17 cellular contexts compared by ENCODE assay signal in the genomic region with DNA sequence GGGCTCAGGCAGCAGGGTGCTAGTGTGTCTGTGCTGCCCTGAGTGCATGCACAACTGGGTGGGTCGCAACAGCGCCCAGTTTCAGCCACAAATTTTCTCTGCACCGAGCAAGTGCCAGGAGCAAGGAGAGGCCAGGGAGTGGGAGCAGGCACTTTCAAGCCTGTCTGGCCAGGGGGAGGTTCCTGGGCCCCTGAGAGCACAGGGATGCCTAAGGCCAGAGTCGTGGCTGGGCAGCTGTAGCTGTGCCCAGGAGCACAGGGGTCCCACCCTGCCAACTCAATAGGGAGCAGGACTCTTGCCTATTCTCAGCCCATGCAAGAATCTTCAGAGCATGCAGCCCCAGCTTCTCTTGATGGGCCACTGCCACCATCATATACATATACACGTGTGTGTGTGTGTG.
A peak's percentile ranks its signal among the peaks of the same experiment; 100 is the strongest.
DNase-seq lines count a peak whose midpoint lies in the region; ATAC-seq, FAIRE-seq and TF ChIP-seq lines count a peak whose summit lies in the region.
"Had no signal": no experiment of that assay in that cellular context is flagged by ENCODE, and none has a peak within 500 bp of the region (broad histone marks: within the 10 kb centered on the region; RNA-seq: fewer than 3 reads in every experiment).

No MANE protein-coding gene starts in this region.

- H3K4me1 Mint-ChIP-seq in central memory CD8-positive, alpha-beta T cell: no peaks in the 10 kb centered on the region
- H3K4me1 Mint-ChIP-seq: B cell, GM23338, H9 had no signal

- H2BK120ac ChIP-seq in H1 (replicated peaks; ENCODE audit: low read depth, low read length) (no peak overlapping the region), trophoblast cell (ENCODE audit: insufficient read depth, low read length, poor library complexity) (no peak overlapping the region)

- H3K79me2 ChIP-seq in H1 (ENCODE audit: control insufficient read depth in 1 of 2, insufficient read depth in 2 of 2, low read length in 2 of 2) (no peaks in the 10 kb centered on the region), trophoblast cell (ENCODE audit: control insufficient read depth, insufficient read depth, low read length, poor library complexity) (no peaks in the 10 kb centered on the region), MM.1S (ENCODE audit: low read length) (no peaks in the 10 kb centered on the region)

- H3F3A ChIP-seq in MM.1S (ENCODE audit: insufficient read depth, low read length): no peaks in the 10 kb centered on the region

- no peaks in the 10 kb centered on the region for H3K23me2 ChIP-seq in H1 (ENCODE audit: low read depth, low read length)

- H4K12ac ChIP-seq in trophoblast cell (ENCODE audit: low read depth, low read length): no peak overlapping the region

- H3K23ac ChIP-seq in H1 (ENCODE audit: insufficient read length): no peak overlapping the region
- peak overlapping the region; percentile 53 for H3K23ac ChIP-seq in trophoblast cell (ENCODE audit: low read length)

- TF ChIP-seq CTCF in H1 (IDR thresholded peaks at IDR 0.05; ENCODE audit: control extremely low read depth in 1 of 3, insufficient read depth in 1 of 3, low read depth in 1 of 3, low read length in 3 of 3): no peak
- no peak for TF ChIP-seq CTCF in upper lobe of right lung (IDR thresholded peaks at IDR 0.05)
- TF ChIP-seq CTCF in MM.1S (IDR thresholded peaks at IDR 0.05; ENCODE audit: low read length): no peak

- intact Hi-C loops in upper lobe of right lung (cut with DNase I): no loop called here

- ATAC-seq in central memory CD8-positive, alpha-beta T cell (replicated peaks; ENCODE audit: extremely low read depth, poor library complexity, severe bottlenecking): peak; percentile 3
- ATAC-seq in upper lobe of right lung (peak; percentile 43), GM21381 (IDR thresholded peaks at IDR 0.05; ENCODE audit: unreplicated experiment) (no peak)
- ATAC-seq: GM12878, GM23338 had no signal

- peaks cover 1% of the 10 kb centered on the region for H3K36me3 Mint-ChIP-seq in central memory CD8-positive, alpha-beta T cell (ENCODE audit: insufficient read depth)

- H2BK5ac ChIP-seq in H1 (ENCODE audit: low read depth, low read length): no peak overlapping the region
- H2BK5ac ChIP-seq in trophoblast cell (ENCODE audit: low read depth, low read length, poor library complexity): no peak overlapping the region

- H3K9me3 ChIP-seq in H1 (ENCODE audit: insufficient read depth in 2 of 2, low read depth in 1 of 2, low read length in 1 of 2): no peaks in the 10 kb centered on the region
- H3K9me3 ChIP-seq in trophoblast cell (ENCODE audit: insufficient read depth, low read depth, low read length): no peaks in the 10 kb centered on the region
- no peaks in the 10 kb centered on the region for H3K9me3 ChIP-seq in upper lobe of right lung
- no peaks in the 10 kb centered on the region for H3K9me3 ChIP-seq in MM.1S (replicated peaks; ENCODE audit: insufficient read depth, low read length)

- no peak overlapping the region for H3K4me2 ChIP-seq in H1 (ENCODE audit: insufficient read depth in 1 of 2, low read depth in 2 of 2, low read length in 2 of 2)
- H3K4me2 ChIP-seq in trophoblast cell (ENCODE audit: low read length): no peak overlapping the region
- H3K4me2 ChIP-seq in MM.1S (ENCODE audit: low read depth, low read length): no peak overlapping the region
- H3K4me2 ChIP-seq: GM23338 had no signal

- no peak overlapping the region for H3K9ac ChIP-seq in H1 (replicated peaks in 1 of 4; ENCODE audit: extremely low read depth in 1 of 4, low read depth in 3 of 4, low read length in 3 of 4)
- H3K9ac ChIP-seq in trophoblast cell (ENCODE audit: low read length): no peak overlapping the region
- H3K9ac ChIP-seq in MM.1S (ENCODE audit: low read length): no peak overlapping the region

- H3K14ac ChIP-seq in H1 (ENCODE audit: insufficient read length): no peak overlapping the region
- no peak overlapping the region for H3K14ac ChIP-seq in trophoblast cell (ENCODE audit: low read length)

- no peak overlapping the region for H4K8ac ChIP-seq in H1 (ENCODE audit: extremely low read depth, insufficient read depth, low read length)
- no peak overlapping the region for H4K8ac ChIP-seq in trophoblast cell (ENCODE audit: low read depth, low read length)

- WGBS in H1 (ENCODE audit: extremely low coverage in 1 of 2, insufficient coverage in 1 of 2, insufficient read length in 1 of 2, insufficient replicate concordance in 2 of 2, low coverage in 1 of 2, low lambda C conversion rate in 2 of 2, missing lambda C conversion rate in 1 of 2), 2 experiments: 88% methylated on average over 4 of the region's 5 CpGs; no CpG with 5 or more reads in 1 of the 2 experiments
- no CpG with 5 or more reads among the region's 5 CpGs for whole genome bisulfite sequencing in trophoblast cell (ENCODE audit: extremely low coverage, insufficient coverage, insufficient read length)

- H3K4me3 Mint-ChIP-seq in central memory CD8-positive, alpha-beta T cell: no peak overlapping the region
- H3K4me3 Mint-ChIP-seq: B cell; CD4-positive, alpha-beta T cell; GM23338; H9 had no signal

- no peak overlapping the region for H3K4ac ChIP-seq in H1 (replicated peaks; ENCODE audit: insufficient read length, low read depth, low read length)
- no peak overlapping the region for H3K4ac ChIP-seq in trophoblast cell (ENCODE audit: low read depth, low read length)

- no peak overlapping the region for H4K5ac ChIP-seq in H1 (ENCODE audit: insufficient read length, low read depth, low read length)

- H2BK20ac ChIP-seq in H1 (ENCODE audit: low read length): no peak overlapping the region

- no peaks in the 10 kb centered on the region for H3K27me3 ChIP-seq in H1 (replicated peaks in 1 of 4; ENCODE audit: control insufficient read depth in 3 of 4, extremely low read depth in 1 of 4, insufficient read depth in 3 of 4, low read length in 3 of 4)
- H3K27me3 ChIP-seq in trophoblast cell (ENCODE audit: insufficient read depth, low read length): no peaks in the 10 kb centered on the region
- no peaks in the 10 kb centered on the region for H3K27me3 ChIP-seq in upper lobe of right lung
- no peaks in the 10 kb centered on the region for H3K27me3 ChIP-seq in MM.1S (replicated peaks; ENCODE audit: insufficient read depth, low read length)

- H3K9me2 ChIP-seq in MM.1S (replicated peaks; ENCODE audit: insufficient read depth, low read length): no peaks in the 10 kb centered on the region

- H3K27ac Mint-ChIP-seq in central memory CD8-positive, alpha-beta T cell (ENCODE audit: low read depth): no peak overlapping the region
- H3K27ac Mint-ChIP-seq: B cell; CD4-positive, alpha-beta T cell; GM23338; H9 had no signal

- H2AK5ac ChIP-seq in H1 (ENCODE audit: low read depth, low read length) (no peak overlapping the region), trophoblast cell (ENCODE audit: low read length) (no peak overlapping the region)

- no peak overlapping the region for H2BK15ac ChIP-seq in H1 (ENCODE audit: low read length)

- CTCF ChIA-PET in H1 (lab: Charles Lee; ENCODE audit: partially characterized antibody): no interaction called here

- H3K27me3 Mint-ChIP-seq in central memory CD8-positive, alpha-beta T cell: no peaks in the 10 kb centered on the region
- H3K27me3 Mint-ChIP-seq: B cell; CD4-positive, alpha-beta T cell had no signal

- H2BK12ac ChIP-seq in H1 (ENCODE audit: low read depth, low read length): no peak overlapping the region
- no peak overlapping the region for H2BK12ac ChIP-seq in trophoblast cell (ENCODE audit: low read length)

- H3K27ac ChIP-seq in H1 (ENCODE audit: low read depth, low read length) (no peak overlapping the region), trophoblast cell (ENCODE audit: low read depth, low read length) (no peak overlapping the region), upper lobe of right lung (no peak overlapping the region), MM.1S (ENCODE audit: low read length) (no peak overlapping the region)

- TF ChIP-seq POLR2A in H1 (IDR thresholded peaks at IDR 0.05; ENCODE audit: control extremely low read depth in 1 of 2, low read depth in 2 of 2, low read length in 2 of 2): no peak

- H3K9me3 Mint-ChIP-seq in central memory CD8-positive, alpha-beta T cell: peaks cover 35% of the 10 kb centered on the region
- H3K9me3 Mint-ChIP-seq: H9 had no signal

- H3K18ac ChIP-seq in H1 (ENCODE audit: extremely low read depth, low read length) (no peak overlapping the region), trophoblast cell (ENCODE audit: low read length) (no peak overlapping the region)

- no peak overlapping the region for H3K56ac ChIP-seq in H1 (replicated peaks; ENCODE audit: insufficient read length, low read depth, low read length)

- POLR2A ChIA-PET in H1 (lab: Charles Lee; ENCODE audit: partially characterized antibody): no interaction called here

- no peaks in the 10 kb centered on the region for H3K4me1 ChIP-seq in H1 (replicated peaks in 1 of 4; ENCODE audit: control insufficient read depth in 3 of 4, insufficient read depth in 4 of 4, low read length in 3 of 4)
- no peaks in the 10 kb centered on the region for H3K4me1 ChIP-seq in trophoblast cell (ENCODE audit: control insufficient read depth in 1 of 2, insufficient read depth in 2 of 2, low read length in 2 of 2)
- no peaks in the 10 kb centered on the region for H3K4me1 ChIP-seq in upper lobe of right lung
- no peaks in the 10 kb centered on the region for H3K4me1 ChIP-seq in MM.1S (ENCODE audit: low read length)

- H3K36me3 ChIP-seq in H1 (ENCODE audit: control insufficient read depth in 2 of 4, insufficient read depth in 4 of 4, low read length in 3 of 4) (no peaks in the 10 kb centered on the region), trophoblast cell (ENCODE audit: control insufficient read depth in 1 of 2, insufficient read depth in 2 of 2, low read length in 2 of 2) (no peaks in the 10 kb centered on the region), upper lobe of right lung (no peaks in the 10 kb centered on the region), MM.1S (replicated peaks; ENCODE audit: insufficient read depth, low read length) (no peaks in the 10 kb centered on the region)

- H3K79me1 ChIP-seq in H1 (ENCODE audit: low read depth, low read length) (no peaks in the 10 kb centered on the region), trophoblast cell (ENCODE audit: low read length) (no peaks in the 10 kb centered on the region)

- no peak for DNase-seq in central memory CD8-positive, alpha-beta T cell (ENCODE audit: low spot score in 2 of 2)
- DNase-seq in H1 (ENCODE audit: low read depth in 1 of 2, low spot score in 2 of 2) (no peak), trophoblast cell (no peak), upper lobe of right lung (peak; percentile 44), HUDEP-2 (lab: John Stamatoyannopoulos, UW; ENCODE audit: unreplicated experiment in 76 of 76) (no peak), MM.1S (no peak)
- DNase-seq: C1 segment of cervical spinal cord; Calu3; CD4-positive, alpha-beta T cell; DMS 273 treated with DMSO at 0.1 percent for 48 hours; H9 had no signal

- H2AFZ ChIP-seq in H1 (ENCODE audit: low read length): 0 out of 2 replicates have a peak overlapping the region, but pooled peaks have one; percentile 22
- no peak overlapping the region for H2AFZ ChIP-seq in trophoblast cell (ENCODE audit: insufficient read depth, low read length, poor library complexity)
- no peak overlapping the region for H2AFZ ChIP-seq in MM.1S (ENCODE audit: low read length)
- H2AFZ ChIP-seq: GM23338 had no signal

- no peak for TF ChIP-seq EP300 in H1 (IDR thresholded peaks at IDR 0.05; ENCODE audit: borderline replicate concordance in 1 of 2, low read depth in 2 of 2, low read length in 2 of 2)

- H3K4me3 ChIP-seq in H1 (ENCODE audit: extremely low read depth in 1 of 4, insufficient read depth in 2 of 4, low read depth in 3 of 4, low read length in 4 of 4): no peak overlapping the region
- H3K4me3 ChIP-seq in trophoblast cell (ENCODE audit: low read depth, low read length): no peak overlapping the region
- no peak overlapping the region for H3K4me3 ChIP-seq in upper lobe of right lung
- H3K4me3 ChIP-seq in MM.1S (ENCODE audit: low read length): no peak overlapping the region
- H3K4me3 ChIP-seq: GM12878, GM23338 had no signal

- H4K91ac ChIP-seq in H1 (replicated peaks; ENCODE audit: insufficient read length, low read length) (no peak overlapping the region), trophoblast cell (ENCODE audit: low read depth, low read length) (no peak overlapping the region)

- no peak for TF ChIP-seq RAD21 in H1 (IDR thresholded peaks at IDR 0.05 in 1 of 2, conservative IDR thresholded peaks at IDR 0.05 in 1 of 2; ENCODE audit: low read depth in 2 of 2, low read length in 2 of 2)

- no peak for FAIRE-seq in H1 (lab: Jason Lieb, UNC)
- FAIRE-seq: A204.1, GM12878, GM18507 had no signal

- no peaks in the 10 kb centered on the region for H4K20me1 ChIP-seq in H1 (replicated peaks in 1 of 2; ENCODE audit: control insufficient read depth in 1 of 2, insufficient read depth in 2 of 2, low read length in 2 of 2)
- no peaks in the 10 kb centered on the region for H4K20me1 ChIP-seq in MM.1S (ENCODE audit: insufficient read depth, low read length)
